ENCODE assay signal across 1 cellular context in the genomic region with DNA sequence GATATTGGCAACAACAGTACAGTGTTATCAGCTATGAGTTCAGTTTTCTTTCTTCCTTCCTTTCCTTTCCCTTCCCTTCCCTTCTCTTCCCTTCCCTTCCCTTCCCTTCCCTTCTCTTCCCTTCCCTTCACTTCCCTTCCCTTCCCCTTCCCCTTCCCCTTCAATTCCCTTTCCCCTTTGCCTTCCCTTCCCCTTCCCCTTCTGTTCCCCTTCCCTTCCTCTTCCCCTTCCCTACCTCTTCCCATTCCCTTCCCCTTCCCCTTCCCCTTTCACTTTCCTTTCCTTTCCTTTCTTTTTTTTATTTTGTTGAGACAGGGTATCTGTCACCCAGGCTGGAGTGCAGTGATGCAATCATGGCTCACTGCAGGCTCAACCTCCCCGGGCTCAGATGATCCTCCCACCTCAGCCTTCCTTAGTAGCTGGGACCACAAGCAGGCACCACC.
TF ChIP-seq lines count a peak whose summit lies in the region.

No MANE protein-coding gene starts in this region.

TF ChIP-seq in K562, 482 proteins besides CTCF, POLR2A, EP300 and RAD21 (continued from another document):
- TF ChIP-seq, protein P1, sequence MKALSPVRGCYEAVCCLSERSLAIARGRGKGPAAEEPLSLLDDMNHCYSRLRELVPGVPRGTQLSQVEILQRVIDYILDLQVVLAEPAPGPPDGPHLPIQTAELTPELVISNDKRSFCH (CRISPR knock-in tag; IDR thresholded peaks at IDR 0.05), result no peak
- TF ChIP-seq, protein P1 (tag; IDR thresholded peaks at IDR 0.05), result no peak
- peak; percentile 39 to 53; a peak in 2 of 4 replicates for TF ChIP-seq MLLT1 (IDR thresholded peaks at IDR 0.05)
- peak; percentile 39; the same call in 1 of the 2 replicates for TF ChIP-seq ARID1B (IDR thresholded peaks at IDR 0.05)
- no peak for TF ChIP-seq ZNF740 (CRISPR knock-in tag; IDR thresholded peaks at IDR 0.05)
- TF ChIP-seq ZNF740 (tag; IDR thresholded peaks at IDR 0.05), result no peak
- TF ChIP-seq ZNF23 (CRISPR knock-in tag; IDR thresholded peaks at IDR 0.05), result no peak
- TF ChIP-seq ZBTB26 (CRISPR knock-in tag; IDR thresholded peaks at IDR 0.05), result peak; percentile 86; the same call in 1 of the 2 replicates
- TF ChIP-seq E2F4 (CRISPR knock-in tag; IDR thresholded peaks at IDR 0.05; ENCODE audit: low read depth), result no peak
- no peak for TF ChIP-seq NELFE (IDR thresholded peaks at IDR 0.05; ENCODE audit: insufficient read depth, insufficient read length)
- peak in 1 of 2 experiments; percentile 62; a peak in 1 of 4 replicates for TF ChIP-seq ZNF318 (IDR thresholded peaks at IDR 0.05; ENCODE audit: borderline replicate concordance in 1 of 2, low read depth in 1 of 2)
- no peak for TF ChIP-seq ZNF609 (CRISPR knock-in tag; IDR thresholded peaks at IDR 0.05; ENCODE audit: borderline replicate concordance)
- 0 out of 2 replicates have a peak, but pooled peaks have one; percentile 49 for TF ChIP-seq ATF4 (CRISPR knock-in tag; IDR thresholded peaks at IDR 0.05)
- no peak for TF ChIP-seq ZNF280B (CRISPR knock-in tag; IDR thresholded peaks at IDR 0.05)
- peak; percentile 28; the same call in 1 of the 2 replicates for TF ChIP-seq NR2C1 (IDR thresholded peaks at IDR 0.05)
- no peak for TF ChIP-seq NR2C1 (tag; IDR thresholded peaks at IDR 0.05)
- no peak for TF ChIP-seq ILK (tag; IDR thresholded peaks at IDR 0.05; ENCODE audit: borderline replicate concordance, low read depth)
- peak; percentile 53 for TF ChIP-seq EHMT2 (IDR thresholded peaks at IDR 0.05)
- no peak for TF ChIP-seq KDM4B (IDR thresholded peaks at IDR 0.05; ENCODE audit: borderline replicate concordance in 2 of 2, low read depth in 1 of 2)
- peak; percentile 59 to 62; a peak in 2 of 4 replicates for TF ChIP-seq TRIM24 (IDR thresholded peaks at IDR 0.05)
- TF ChIP-seq RNF2 (IDR thresholded peaks at IDR 0.05), result no peak
- peak; percentile 44; the same call in 1 of the 2 replicates for TF ChIP-seq TOE1 (IDR thresholded peaks at IDR 0.05; ENCODE audit: borderline replicate concordance)
- no peak for TF ChIP-seq TOE1 (CRISPR knock-in tag; IDR thresholded peaks at IDR 0.05; ENCODE audit: borderline replicate concordance, low read depth)
- peak; percentile 76; the same call in 1 of the 2 replicates for TF ChIP-seq MTA1 (IDR thresholded peaks at IDR 0.05; ENCODE audit: borderline replicate concordance)
- TF ChIP-seq TFAP4 (CRISPR knock-in tag; IDR thresholded peaks at IDR 0.05; ENCODE audit: borderline replicate concordance), result no peak
- no peak for TF ChIP-seq PTBP1 (IDR thresholded peaks at IDR 0.05; ENCODE audit: low read depth, low read length)
- peak; percentile 34; the same call in 1 of the 2 replicates for TF ChIP-seq ATF7 (IDR thresholded peaks at IDR 0.05)
- TF ChIP-seq FOXP1 (CRISPR knock-in tag; IDR thresholded peaks at IDR 0.05), result no peak
TF ChIP-seq in K562: peak in this region for 39.
